ENCODE assay signal across 16 cellular contexts in the genomic region with DNA sequence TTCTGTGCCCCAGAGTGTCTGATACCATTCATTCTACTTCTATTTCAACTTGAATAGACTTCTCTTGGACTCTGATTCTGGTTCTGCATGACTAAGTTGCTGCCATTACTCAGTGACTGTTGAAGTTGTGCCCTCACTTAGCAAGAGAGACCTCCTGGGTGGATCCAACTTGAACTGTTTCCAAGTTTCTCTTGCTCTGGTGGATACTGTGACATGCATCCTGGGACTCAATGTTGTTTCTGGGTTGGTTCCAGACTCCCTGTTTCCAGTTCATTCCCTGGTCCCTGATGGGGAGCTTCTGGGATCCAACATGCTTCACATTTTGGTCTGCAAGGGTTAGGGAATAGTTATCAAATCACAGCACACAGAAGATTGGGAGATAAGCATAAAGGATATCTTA. TPM values are rescaled to one million over a fixed set of nuclear protein-coding genes. Genes with fewer than 3 reads are reported as not detected.
DNase-seq lines count a peak whose midpoint lies in the region.
"Had no signal": no experiment of that assay in that cellular context is flagged by ENCODE, and none has a peak within 500 bp of the region (broad histone marks: within the 10 kb centered on the region; RNA-seq: fewer than 3 reads in every experiment).

No MANE protein-coding gene starts in this region.

- H3K4me2 ChIP-seq in GM23248 (ENCODE audit: unreplicated experiment): no peak overlapping the region

- H3K4me1 ChIP-seq in GM23248 (ENCODE audit: insufficient read depth): no peaks in the 10 kb centered on the region
- H3K4me1 ChIP-seq: heart right ventricle, left lung, prostate gland had no signal

- H3K4me3 ChIP-seq in GM23248: no peak overlapping the region
- H3K4me3 ChIP-seq: heart right ventricle, left lung, prostate gland, thoracic aorta had no signal

- H3K9ac ChIP-seq in GM23248: no peak overlapping the region

- H3K9me3 ChIP-seq in GM23248 (ENCODE audit: low read depth): no peaks in the 10 kb centered on the region
- H3K9me3 ChIP-seq: left lung, prostate gland, thoracic aorta had no signal

- H3K79me2 ChIP-seq in GM23248 (ENCODE audit: insufficient read depth): no peaks in the 10 kb centered on the region

- DNase-seq in GM23248 (peak; percentile 10), NCI-H446 treated with DMSO at 0.1 percent for 48 hours (lab: John Stamatoyannopoulos, UW) (peak; percentile 88), dedifferentiated amniotic fluid mesenchymal stem cell (ENCODE audit: extremely low spot score) (peak; percentile 22), non-pigmented ciliary epithelial cell (ENCODE audit: low read depth) (peak; percentile 28), NCI-H1436 (lab: John Stamatoyannopoulos, UW) (no peak), NCI-H146 (lab: John Stamatoyannopoulos, UW) (no peak)
- no peak for DNase-seq in activated CD8-positive, alpha-beta memory T cell treated with anti-CD3 and anti-CD28 coated beads, Interleukin-2, amount 50 U/mL, for 4 hours
- DNase-seq: heart right ventricle, left lung, naive B cell, NCI-H1105, NCI-H524 treated with DMSO at 0.1 percent for 48 hours, T-helper 1 cell had no signal

- no peaks in the 10 kb centered on the region for H3F3A ChIP-seq in GM23248 (ENCODE audit: insufficient read depth)

- H3K27me3 ChIP-seq in GM23248 (replicated peaks; ENCODE audit: insufficient read depth): no peaks in the 10 kb centered on the region
- H3K27me3 ChIP-seq: heart right ventricle, left lung had no signal

- H3K36me3 ChIP-seq in GM23248 (ENCODE audit: low read depth): no peaks in the 10 kb centered on the region
- H3K36me3 ChIP-seq: heart right ventricle, left lung, prostate gland, thoracic aorta had no signal

- no peaks in the 10 kb centered on the region for H4K20me1 ChIP-seq in GM23248 (ENCODE audit: insufficient read depth)

- H3K9me2 ChIP-seq in GM23248 (ENCODE audit: insufficient read depth): no peaks in the 10 kb centered on the region

- in situ Hi-C loops in GM23248 (cut with MboI): no loop called here

- no peak overlapping the region for H2AFZ ChIP-seq in GM23248

- no peak overlapping the region for H3K27ac ChIP-seq in GM23248
- H3K27ac ChIP-seq: heart right ventricle, left lung, prostate gland, thoracic aorta had no signal

RNA-seq across cellular contexts. Expression of a gene that starts 26.2 kb away (rescaled TPM):
- total RNA-seq in GM23248 (2014; rRNA removed; shearing (Covaris generic)): 23.3 and 30.2 TPM in 2 replicates
- 21.8 and 22.1 TPM in 2 replicates for polyA plus RNA-seq in GM23248 (2016; fragmentation: Nextera tagmentation; extraction: Ambion mirVana)

RNA-seq across cellular contexts. Expression of a gene that starts 31.8 kb away (rescaled TPM):
- total RNA-seq in GM23248 (2014; rRNA removed; shearing (Covaris generic)): 5.8 and 6.4 TPM in 2 replicates
- 1.7 and 2.3 TPM in 2 replicates for polyA plus RNA-seq in GM23248 (2016; fragmentation: Nextera tagmentation; extraction: Ambion mirVana)
- polyA plus RNA-seq: CD14-positive monocyte had no signal

Comparison
In these comparisons a context has a peak if more than half of its experiments do, and no peak if none do; other contexts are left out.
1. DNase-seq: peak in GM23248 (single experiment), NCI-H446 treated with DMSO at 0.1 percent for 48 hours (single experiment), dedifferentiated amniotic fluid mesenchymal stem cell (single experiment) and non-pigmented ciliary epithelial cell (single experiment); none in NCI-H1436 (single experiment), activated CD8-positive, alpha-beta memory T cell treated with anti-CD3 and anti-CD28 coated beads, Interleukin-2, amount 50 U/mL, for 4 hours (single experiment) and NCI-H146 (single experiment).